8 cellular contexts compared by ENCODE assay signal in genomic region chr20:286508-286907, GRCh38. TPM values are rescaled to one million over a fixed set of nuclear protein-coding genes. Genes with fewer than 3 reads are reported as not detected.
"Had no signal": no experiment of that assay in that cellular context is flagged by ENCODE, and none has a peak within 500 bp of the region (broad histone marks: within the 10 kb centered on the region; RNA-seq: fewer than 3 reads in every experiment).

No MANE protein-coding gene starts in this region.

- ATAC-seq: GM23338 had no signal

- FAIRE-seq: H1, H54 had no signal

- H3K4me2 ChIP-seq: GM23338 had no signal

- H2AFZ ChIP-seq: GM23338 had no signal

- H3K4me3 ChIP-seq: GM23338 had no signal

- H3K9me3 Mint-ChIP-seq: GM23338, H9 had no signal

- H3K4me3 Mint-ChIP-seq: GM23338, H9 had no signal

- DNase-seq: H9, HCEC 1CT, IMR-90, KG1 had no signal

- H3K27ac Mint-ChIP-seq: GM23338, H9 had no signal

RNA-seq across cellular contexts. Expression of gene DEFB132, which starts 29.0 kb away (rescaled TPM):
- total RNA-seq: GM23338, H1, H9, HT1080, IMR-90 had no signal
- polyA plus RNA-seq: GM23338, H1, IMR-90 had no signal

RNA-seq across cellular contexts. Expression of gene DEFB129, which starts 59.5 kb away (rescaled TPM):
- total RNA-seq: GM23338, H1, H9, HT1080, IMR-90 had no signal
- polyA plus RNA-seq: GM23338, H1, IMR-90 had no signal
